Comparison of ENCODE assay signal across 17 cellular contexts in genomic region chr13:52879950-52880650, GRCh38.
A peak's percentile ranks its signal among the peaks of the same experiment; 100 is the strongest.
DNase-seq lines count a peak whose midpoint lies in the region; TF ChIP-seq lines count a peak whose summit lies in the region.
"Had no signal": no experiment of that assay in that cellular context is flagged by ENCODE, and none has a peak within 500 bp of the region (broad histone marks: within the 10 kb centered on the region; RNA-seq: fewer than 3 reads in every experiment).

No MANE protein-coding gene starts in this region.

- H3K9ac ChIP-seq in iPS-18a (ENCODE audit: low read length): peak overlapping the region; percentile 23

- in situ Hi-C loops in ACHN (cut with HindIII; ENCODE audit: low pct_ligation_motif_present, low pct_unique_long_range_greater_than_20kb, low sequenced_read_pairs): no loop called here

- peak overlapping the region; percentile 34 for H3K4me3 ChIP-seq in iPS-18a (ENCODE audit: low read length)
- H3K4me3 ChIP-seq: lung, thoracic aorta had no signal

- H3K9me3 ChIP-seq in iPS-18a (ENCODE audit: control insufficient read depth, low read depth, low read length): no peaks in the 10 kb centered on the region

- POLR2A ChIA-PET in HEK293T (lab: Yijun Ruan, JAX): interaction anchor here (1.8 kb wide), 1 partner anchor 28 kb away, joined by 4 read pairs; no protein-coding TSS in a partner anchor

- peak overlapping the region; percentile 22 for H3K27ac ChIP-seq in iPS-18a (ENCODE audit: low read length)
- H3K27ac ChIP-seq: thoracic aorta had no signal

- CTCF ChIA-PET in HEK293T (lab: Yijun Ruan, JAX): no interaction called here

- DNase-seq in D341Med (ENCODE audit: low spot score) (peak; percentile 65), HEK293T (ENCODE audit: extremely low spot score) (no peak), NCI-H345 treated with DMSO at 0.1 percent for 48 hours (lab: John Stamatoyannopoulos, UW; ENCODE audit: unreplicated experiment) (peak; percentile 26), GM19238 (ENCODE audit: insufficient read length, low spot score) (no peak), ACHN (no peak), Ammon's horn (ENCODE audit: low spot score) (no peak), AG08396 (ENCODE audit: low spot score) (no peak)
- DNase-seq: activated CD4-positive, alpha-beta T cell treated with anti-CD3 and anti-CD28 coated beads, Interleukin-2, amount 10 ng/mL, durations not matched to agents 24 days and 14 days; activated T-cell treated with anti-CD3 and anti-CD28 coated beads for 4 hours; central memory CD4-positive, alpha-beta T cell; effector memory CD8-positive, alpha-beta T cell; naive thymus-derived CD8-positive, alpha-beta T cell; NCI-H187 treated with DMSO at 0.1 percent for 48 hours; stimulated activated CD4-positive, alpha-beta T cell treated with anti-CD3 and anti-CD28 coated beads, Interleukin-1b, Interleukin-23, amount 100 ng/mL, for 48 hours had no signal

- no peaks in the 10 kb centered on the region for H3K36me3 ChIP-seq in iPS-18a (ENCODE audit: control insufficient read depth, low read depth, low read length)
- H3K36me3 ChIP-seq: thoracic aorta had no signal

- H3K4me1 ChIP-seq in iPS-18a (ENCODE audit: control insufficient read depth, low read depth, low read length): peaks cover 45% of the 10 kb centered on the region

- H3K27me3 ChIP-seq in iPS-18a (ENCODE audit: control insufficient read depth, insufficient read depth, low read length): peaks cover 64% of the 10 kb centered on the region

TF ChIP-seq in HEK293T, 16 proteins besides CTCF, POLR2A, EP300 and RAD21:
- no peak for TF ChIP-seq ELF4 (IDR thresholded peaks at IDR 0.05)
- no peak for TF ChIP-seq BHLHE40 (IDR thresholded peaks at IDR 0.05; ENCODE audit: borderline replicate concordance)
- TF ChIP-seq PKNOX1 (IDR thresholded peaks at IDR 0.05): peak; percentile 16; the same call in 1 of the 2 replicates

Comparison
In these comparisons a context has a peak if more than half of its experiments do, and no peak if none do; other contexts are left out.
1. DNase-seq: peak in D341Med (single experiment) and NCI-H345 treated with DMSO at 0.1 percent for 48 hours (single experiment); none in HEK293T (single experiment), GM19238 (single experiment), ACHN (single experiment), Ammon's horn (single experiment) and AG08396 (single experiment).